ENCODE assay signal across 25 cellular contexts in the genomic region with DNA sequence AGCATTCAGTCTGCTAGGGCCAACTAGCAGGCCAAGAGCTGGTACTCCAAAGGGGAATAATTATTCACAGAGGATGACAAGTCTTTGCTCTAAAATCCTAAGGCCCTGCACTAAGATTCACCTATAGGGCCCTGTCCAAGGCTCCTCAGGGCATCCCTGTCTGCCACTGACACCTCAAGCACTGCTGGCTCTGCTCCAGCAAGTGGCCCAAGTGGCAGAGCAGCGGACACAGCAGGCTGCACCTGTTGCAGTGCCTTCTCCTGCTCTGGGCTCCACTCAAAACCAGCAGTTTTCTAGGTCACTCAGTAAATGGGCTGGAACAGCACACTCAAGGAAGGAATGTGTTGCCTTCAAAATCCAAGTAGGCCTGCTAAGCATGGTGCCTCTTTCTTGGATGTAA. TPM values are rescaled to one million over a fixed set of nuclear protein-coding genes. Genes with fewer than 3 reads are reported as not detected.
"Had no signal": no experiment of that assay in that cellular context is flagged by ENCODE, and none has a peak within 500 bp of the region (broad histone marks: within the 10 kb centered on the region; RNA-seq: fewer than 3 reads in every experiment).

No MANE protein-coding gene starts in this region.

- H3K27me3 ChIP-seq: heart left ventricle, neutrophil, stomach had no signal

- H3K27ac Mint-ChIP-seq: naive thymus-derived CD4-positive, alpha-beta T cell; nephron progenitor cell; type B pancreatic cell had no signal

- H3K27ac ChIP-seq: dorsolateral prefrontal cortex, heart left ventricle, neutrophil, stomach, thoracic aorta had no signal

- H3K9me3 ChIP-seq: neutrophil, stomach, thoracic aorta had no signal

- H3K36me3 Mint-ChIP-seq: naive thymus-derived CD4-positive, alpha-beta T cell; type B pancreatic cell had no signal

- H3K4me3 ChIP-seq: dorsolateral prefrontal cortex, heart left ventricle, stomach, thoracic aorta had no signal

- H3K4me1 ChIP-seq: heart left ventricle, stomach had no signal

- ATAC-seq: esophagus mucosa; heart left ventricle; left colon; naive thymus-derived CD4-positive, alpha-beta T cell; sciatic nerve had no signal

- DNase-seq: cortex of kidney; dorsolateral prefrontal cortex; effector CD8-positive, alpha-beta T cell; hippocampal formation; left colon; mesendoderm; naive thymus-derived CD4-positive, alpha-beta T cell; nephron progenitor cell; stimulated activated CD4-positive, alpha-beta T cell treated with anti-CD3 and anti-CD28 coated beads, Interleukin-2, amount 100 ng/mL, for 24 hours; stimulated activated CD4-positive, alpha-beta T cell treated with anti-CD3 and anti-CD28 coated beads, Interleukin-4, amount 100 ng/mL, for 4 hours; stimulated activated naive CD4-positive, alpha-beta T cell; stomach; substantia nigra had no signal

- H3K4me3 Mint-ChIP-seq: naive thymus-derived CD4-positive, alpha-beta T cell; nephron progenitor cell; type B pancreatic cell had no signal

- H3K36me3 ChIP-seq: heart left ventricle, neutrophil, stomach, thoracic aorta had no signal

RNA-seq across cellular contexts. Expression of a gene that starts 36.4 kb away (rescaled TPM):
- total RNA-seq: fibroblast of lung; glomerular endothelial cell; kidney epithelial cell; lung microvascular endothelial cell; mononuclear cell; naive thymus-derived CD4-positive, alpha-beta T cell; pulmonary artery endothelial cell had no signal
